1 cellular context compared by ENCODE assay signal in genomic region chr17:37731056-37731455, GRCh38.
TF ChIP-seq lines count a peak whose summit lies in the region.

No MANE protein-coding gene starts in this region.

TF ChIP-seq in HepG2, 621 proteins besides CTCF, POLR2A, EP300 and RAD21:
- TF ChIP-seq MAFF (IDR thresholded peaks at IDR 0.05; ENCODE audit: low read depth, low read length) = peak; percentile 67
- TF ChIP-seq ZNF451 (CRISPR knock-in tag; IDR thresholded peaks at IDR 0.05) = no peak
- peak; percentile 81 to 83 for TF ChIP-seq MAFK (conservative IDR thresholded peaks at IDR 0.05 in 1 of 2, IDR thresholded peaks at IDR 0.05 in 1 of 2; ENCODE audit: low read length in 2 of 2)
